10 cellular contexts compared by ENCODE assay signal in the genomic region with DNA sequence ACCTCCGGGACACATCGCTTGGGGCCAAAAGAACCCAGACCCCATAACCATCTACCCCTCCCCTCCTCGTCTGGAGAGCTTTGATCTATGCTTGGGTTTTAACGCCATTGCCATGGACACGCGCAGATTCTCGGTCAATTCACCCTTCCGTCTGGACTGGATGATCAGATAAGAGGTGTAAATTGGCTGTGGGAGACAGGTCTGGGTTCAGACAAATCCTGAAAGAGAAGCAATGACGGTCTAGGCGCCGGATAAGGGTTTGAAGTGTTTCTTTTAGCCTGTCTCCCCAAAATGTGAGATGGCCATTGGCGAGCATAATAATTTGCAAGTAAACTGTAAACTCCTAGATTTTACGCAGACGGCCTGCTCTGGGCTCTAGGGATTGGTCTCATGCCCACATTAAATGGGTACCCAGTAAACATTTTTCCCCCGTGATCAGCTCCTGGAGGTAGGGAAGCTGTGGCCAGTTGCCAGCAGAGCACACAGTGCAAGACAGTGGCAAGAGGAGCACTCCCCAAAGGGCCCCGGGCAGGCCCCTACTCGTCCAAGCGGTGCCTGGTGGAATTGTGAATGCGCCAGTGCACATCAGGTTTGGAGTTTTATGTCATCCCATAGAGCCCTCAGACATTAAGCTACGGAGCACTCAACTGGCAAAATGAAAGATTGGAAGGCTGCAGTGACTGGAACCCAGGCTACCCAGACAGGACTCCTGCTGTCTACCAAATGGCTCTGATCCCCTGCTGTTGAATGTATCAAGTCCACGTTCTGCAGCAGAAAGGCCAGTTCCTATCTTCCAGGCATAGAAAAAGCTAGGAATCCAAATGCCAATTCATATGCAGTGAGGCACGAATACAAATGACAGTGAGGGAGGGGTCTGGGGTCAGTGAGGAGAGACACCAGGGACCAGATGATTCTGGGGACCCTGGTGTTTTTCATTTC. TPM values are rescaled to one million over a fixed set of nuclear protein-coding genes. Genes with fewer than 3 reads are reported as not detected.
A peak's percentile ranks its signal among the peaks of the same experiment; 100 is the strongest.
DNase-seq lines count a peak whose midpoint lies in the region; ATAC-seq and TF ChIP-seq lines count a peak whose summit lies in the region.
"Had no signal": no experiment of that assay in that cellular context is flagged by ENCODE, and none has a peak within 500 bp of the region (broad histone marks: within the 10 kb centered on the region; RNA-seq: fewer than 3 reads in every experiment).

No MANE protein-coding gene starts in this region.

- TF ChIP-seq POLR2A in esophagus squamous epithelium (IDR thresholded peaks at IDR 0.05) = peak in 1 of 4 donors; percentile 28
- TF ChIP-seq POLR2A in ovary (IDR thresholded peaks at IDR 0.05) = no peak

- H3K4me1 ChIP-seq in esophagus squamous epithelium = peaks cover 15 to 93% (median 15%) of the 10 kb centered on the region in 3 donors
- H3K4me1 ChIP-seq in ovary (ENCODE audit: insufficient read depth) = peaks cover 22% of the 10 kb centered on the region

- H3K36me3 ChIP-seq in esophagus squamous epithelium = no peaks in the 10 kb centered on the region
- no peaks in the 10 kb centered on the region for H3K36me3 ChIP-seq in ovary

- peaks cover 0 to 26% (median 0%) of the 10 kb centered on the region in 4 donors for H3K27me3 ChIP-seq in esophagus squamous epithelium
- no peaks in the 10 kb centered on the region for H3K27me3 ChIP-seq in ovary

- intact Hi-C loops in esophagus squamous epithelium (cut with DNase I) (loop anchor here (10.0 kb wide), 1 partner anchor 58 kb away; no protein-coding TSS in a partner anchor), ovary (cut with DNase I) (loop anchor here in 2 of 4 donors (10.0 kb wide), 1 partner anchor 48 kb away; no protein-coding TSS in a partner anchor)

- 41 to 48% methylated on average over 18 to 21 of the region's 22 CpGs for WGBS in esophagus squamous epithelium, 2 donors
- 65 to 73% (median 66%) methylated on average over 22 of the region's 22 CpGs for WGBS in ovary, 3 donors

- peak; percentile 77 for DNase-seq in Caki2 (ENCODE audit: low read depth)
- DNase-seq in NCI-H2171 treated with DMSO at 0.1 percent for 48 hours (lab: John Stamatoyannopoulos, UW) = peak; percentile 97
- DNase-seq in esophagus squamous epithelium (lab: John Stamatoyannopoulos, UW) = no peak
- DNase-seq in ovary = peak in 2 of 5 donors; percentile 32 to 59
- no peak for DNase-seq in activated T-cell treated with anti-CD3 and anti-CD28 coated beads, Interleukin-2, amount 50 U/mL, for 48 hours
- DNase-seq in HuH-7 (ENCODE audit: low spot score) = no peak
- DNase-seq: activated CD4-positive, alpha-beta T cell treated with anti-CD3 and anti-CD28 coated beads for 1 hour; NCI-H748 treated with DMSO at 0.1 percent for 48 hours had no signal

- H3K4me3 ChIP-seq in esophagus squamous epithelium = peak overlapping the region; percentile 55 to 80 (median 64)
- H3K4me3 ChIP-seq in ovary = peak overlapping the region; percentile 74

- no peaks in the 10 kb centered on the region for H3K9me3 ChIP-seq in esophagus squamous epithelium
- no peaks in the 10 kb centered on the region for H3K9me3 ChIP-seq in ovary

- no peak for ATAC-seq in GM19455 (IDR thresholded peaks at IDR 0.05; ENCODE audit: unreplicated experiment)
- no peak for ATAC-seq in HG02870 (IDR thresholded peaks at IDR 0.05; ENCODE audit: unreplicated experiment)

- TF ChIP-seq CTCF in esophagus squamous epithelium (IDR thresholded peaks at IDR 0.05) (peak in 1 of 6 experiments; percentile 11), ovary (IDR thresholded peaks at IDR 0.05) (no peak)

- H3K27ac ChIP-seq in esophagus squamous epithelium (peak overlapping the region in 3 of 4 donors; percentile 87 to 95 (median 93)), ovary (peak overlapping the region in 1 of 2 donors; percentile 75)

- in situ Hi-C loops in Caki2 (cut with HindIII; ENCODE audit: low pct_unique_long_range_greater_than_20kb, low sequenced_read_pairs) = no loop called here

- no peak for TF ChIP-seq EP300 in ovary (IDR thresholded peaks at IDR 0.05)

RNA-seq across cellular contexts. Expression of a gene that starts 5.0 kb away (rescaled TPM):
- total RNA-seq in Caki2 (2014; rRNA removed; shearing (Covaris generic); ENCODE audit: low replicate concordance) = 60.0 and 69.1 TPM in 2 replicates
- total RNA-seq in esophagus squamous epithelium (10 to 100 TPM in 3 of 4 donors, 1 to 10 TPM in 1; 7.1 to 58.6 (median 21.4) TPM), ovary (100 to 1,000 TPM in 5 of 7 donors, 10 to 100 TPM in 2; 47.9 to 143 (median 106) TPM)
- polyA plus RNA-seq in ovary = 100 to 1,000 TPM in 1 of 2 donors, 10 to 100 TPM in 1; 72.7 to 111 TPM

Comparison
In these comparisons a context has a peak if more than half of its experiments do, and no peak if none do; other contexts are left out.
1. DNase-seq: peak in Caki2 (single experiment) and NCI-H2171 treated with DMSO at 0.1 percent for 48 hours (single experiment); none in esophagus squamous epithelium (single experiment), activated T-cell treated with anti-CD3 and anti-CD28 coated beads, Interleukin-2, amount 50 U/mL, for 48 hours (0 of 2) and HuH-7 (single experiment).